In the genomic region with DNA sequence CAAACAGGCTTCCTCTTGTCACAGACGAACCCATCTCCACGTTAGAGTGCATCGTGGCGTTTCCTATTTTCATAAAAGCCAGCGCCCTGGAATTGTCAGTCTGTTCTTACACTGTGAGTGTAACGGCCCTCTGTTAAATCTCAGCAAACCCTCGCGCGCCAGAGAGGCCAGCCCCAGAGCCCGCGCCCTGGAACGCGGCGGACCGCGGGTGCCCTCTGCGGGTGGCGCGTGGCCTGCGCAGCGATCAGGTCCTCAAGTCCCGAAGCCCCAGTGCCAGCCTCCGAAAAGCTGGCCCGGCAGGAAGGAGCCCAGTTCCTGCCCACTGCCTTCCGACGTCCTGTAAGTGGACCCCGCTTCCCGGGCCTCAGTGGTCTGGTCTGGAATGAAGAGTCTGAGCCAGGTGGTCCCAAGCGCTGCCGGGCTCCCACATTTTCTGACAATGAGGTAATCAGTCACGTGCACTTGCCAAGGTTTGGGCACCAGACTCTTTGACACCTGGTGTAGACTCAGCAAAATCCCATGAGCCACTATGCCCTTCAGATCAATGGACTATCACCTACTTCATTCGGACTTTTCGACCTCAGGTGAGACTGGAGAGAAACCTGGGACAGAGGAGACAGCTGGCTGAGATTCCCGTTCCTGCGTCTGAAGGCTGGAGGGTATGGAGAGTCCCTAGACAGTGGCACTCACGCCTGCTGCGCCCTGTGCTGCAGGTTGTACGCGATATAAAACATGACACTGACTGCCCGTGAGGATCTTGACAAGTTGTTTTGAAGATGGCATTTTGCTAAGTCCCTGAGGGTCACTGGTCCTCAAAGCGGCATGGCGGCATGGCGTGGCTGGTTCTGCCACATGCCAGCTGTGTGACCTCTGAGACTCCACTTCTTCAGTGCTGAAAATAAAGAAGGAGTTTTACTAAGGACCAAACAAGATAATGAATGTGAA, we compare ENCODE assay signal across 8 cellular contexts.
DNase-seq lines count a peak whose midpoint lies in the region; ATAC-seq and TF ChIP-seq lines count a peak whose summit lies in the region.

No MANE protein-coding gene starts in this region.

- ATAC-seq in GM21526 (IDR thresholded peaks at IDR 0.05; ENCODE audit: low FRiP score, unreplicated experiment) (peak; percentile 93), omental fat pad (ENCODE audit: low FRiP score) (peak; percentile 92)

- no peaks in the 10 kb centered on the region for H3K36me3 ChIP-seq in testis (ENCODE audit: low read depth, missing control alignments)

- 19 to 26% methylated on average over 33 to 43 of the region's 43 CpGs for WGBS in testis, 2 donors

- no peaks in the 10 kb centered on the region for H3K9me3 ChIP-seq in testis

- DNase-seq in DMS53 (lab: John Stamatoyannopoulos, UW), result peak; percentile 90
- DNase-seq in HuH-7 (ENCODE audit: low spot score), result peak; percentile 75
- DNase-seq in SHP77 (lab: John Stamatoyannopoulos, UW), result peak; percentile 80
- DNase-seq in activated gamma-delta T cell treated with anti-CD3 and anti-CD28 coated beads, Interleukin-2, amount 50 U/mL, for 16 hours (ENCODE audit: low read depth), result peak; percentile 48
- peak; percentile 75 for DNase-seq in germinal center (ENCODE audit: low spot score)
- peak; percentile 43 for DNase-seq in omental fat pad (ENCODE audit: low spot score)
- peak; percentile 88 for DNase-seq in testis

- peak in 2 of 3 donors; percentile 68 to 77 for TF ChIP-seq CTCF in omental fat pad (IDR thresholded peaks at IDR 0.05)
- TF ChIP-seq CTCF in testis (IDR thresholded peaks at IDR 0.05), result peak; percentile 72 to 90 (median 85)

- intact Hi-C loops in testis (cut with DNase I; ENCODE audit: low total_unique reads), result loop anchor here (2.0 kb wide), 1 partner anchor 471 kb away; no protein-coding TSS in a partner anchor

- peak overlapping the region; percentile 58 to 69 for H3K4me3 ChIP-seq in testis

- no peak for TF ChIP-seq POLR2A in testis (IDR thresholded peaks at IDR 0.05)

- no peaks in the 10 kb centered on the region for H3K27me3 ChIP-seq in testis

- H3K27ac ChIP-seq in testis, result peak overlapping the region in 1 of 2 donors; percentile 12

- peaks cover 6% of the 10 kb centered on the region for H3K4me1 ChIP-seq in testis
